Comparison of ENCODE assay signal across 1 cellular context in genomic region chr17:76141212-76142043, GRCh38.
TF ChIP-seq lines count a peak whose summit lies in the region.

Gene FOXJ1 (minus strand): TSS chr17:76141245. CDS start chr17:76140395, 850 bp downstream.

TF ChIP-seq in HepG2, 621 proteins besides CTCF, POLR2A, EP300 and RAD21 (continued from another document):
- TF ChIP-seq THAP9 (CRISPR knock-in tag; IDR thresholded peaks at IDR 0.05; ENCODE audit: borderline replicate concordance) (peak; percentile 58; the same call in 1 of the 2 replicates), MED1 (CRISPR knock-in tag; IDR thresholded peaks at IDR 0.05) (peak; percentile 44), ZNF512B (CRISPR knock-in tag; IDR thresholded peaks at IDR 0.05; ENCODE audit: borderline replicate concordance) (no peak; the same call in 1 of the 2 replicates), KDM5B (CRISPR knock-in tag; IDR thresholded peaks at IDR 0.05; ENCODE audit: borderline replicate concordance) (peak; percentile 72; the same call in 1 of the 2 replicates), TOPORS (CRISPR knock-in tag; IDR thresholded peaks at IDR 0.05) (0 out of 2 replicates have a peak, but pooled peaks have one; percentile 26), ZNF768 (CRISPR knock-in tag; IDR thresholded peaks at IDR 0.05) (peak; percentile 32), ZSCAN9 (CRISPR knock-in tag; IDR thresholded peaks at IDR 0.05; ENCODE audit: borderline replicate concordance) (0 out of 2 replicates have a peak, but pooled peaks have one; percentile 11), TCF12 (IDR thresholded peaks at IDR 0.05) (no peak), TCF12 (CRISPR knock-in tag; IDR thresholded peaks at IDR 0.05) (no peak), HNF1B (CRISPR knock-in tag; IDR thresholded peaks at IDR 0.05) (peak; percentile 77), E2F1 (CRISPR knock-in tag; IDR thresholded peaks at IDR 0.05) (peak; percentile 74; the same call in 1 of the 2 replicates), ZBTB20 (CRISPR knock-in tag; IDR thresholded peaks at IDR 0.05; ENCODE audit: borderline replicate concordance, low read depth) (no peak), PHF21A (CRISPR knock-in tag; IDR thresholded peaks at IDR 0.05) (no peak), HIC2 (CRISPR knock-in tag; IDR thresholded peaks at IDR 0.05; ENCODE audit: low read depth) (peak; percentile 67; the same call in 1 of the 2 replicates), CHD2 (IDR thresholded peaks at IDR 0.05; ENCODE audit: low read depth, low read length) (peak; percentile 44; the same call in 1 of the 2 replicates), KDM4B (CRISPR knock-in tag; IDR thresholded peaks at IDR 0.05) (no peak; the same call in 1 of the 2 replicates), ZNF770 (CRISPR knock-in tag; IDR thresholded peaks at IDR 0.05) (peak; percentile 30; the same call in 1 of the 2 replicates), ZBTB39 (CRISPR knock-in tag; IDR thresholded peaks at IDR 0.05) (no peak), ATF7 (IDR thresholded peaks at IDR 0.05) (no peak), ATF7 (CRISPR knock-in tag; IDR thresholded peaks at IDR 0.05) (no peak), SP2 (CRISPR knock-in tag; IDR thresholded peaks at IDR 0.05) (peak; percentile 69)
